8 cellular contexts compared by ENCODE assay signal in genomic region chr9:126781717-126782388, GRCh38. TPM values are rescaled to one million over a fixed set of nuclear protein-coding genes. Genes with fewer than 3 reads are reported as not detected.
DNase-seq lines count a peak whose midpoint lies in the region; ATAC-seq and TF ChIP-seq lines count a peak whose summit lies in the region.

No MANE protein-coding gene starts in this region.

- TF ChIP-seq POLR2A in IMR-90 (IDR thresholded peaks at IDR 0.05; ENCODE audit: low read depth, low read length): 0 out of 2 replicates have a peak, but pooled peaks have one; percentile 29

- DNase-seq in Calu3: peak; percentile 84
- peak; percentile 59 for DNase-seq in IMR-90
- DNase-seq in PC-3: peak; percentile 85
- DNase-seq in activated T-cell treated with anti-CD3 and anti-CD28 coated beads, Interleukin-2, amount 50 U/mL, for 24 hours: peak; percentile 90
- DNase-seq in fibroblast of gingiva (ENCODE audit: low read depth): peak; percentile 65
- peak; percentile 69 for DNase-seq in stimulated activated naive CD4-positive, alpha-beta T cell treated with Interleukin-2 at 50 U/mL for 16 hours (lab: John Stamatoyannopoulos, UW)

- H3K27ac ChIP-seq in IMR-90 (ENCODE audit: insufficient read depth, low read length) (no peak overlapping the region), PC-3 (ENCODE audit: low read length) (no peak overlapping the region), neural cell (ENCODE audit: low read length) (no peak overlapping the region)

- no peak overlapping the region for H3K14ac ChIP-seq in IMR-90 (replicated peaks; ENCODE audit: low read depth, low read length)

- no peak overlapping the region for H3K9ac ChIP-seq in IMR-90 (ENCODE audit: low read depth, low read length)
- H3K9ac ChIP-seq in PC-3 (ENCODE audit: low read length): no peak overlapping the region
- H3K9ac ChIP-seq in neural cell (ENCODE audit: low read length): peak overlapping the region; percentile 16

- dilution Hi-C loops in IMR-90 (cut with HindIII; ENCODE audit: low sequenced_read_pairs, unreplicated experiment): no loop called here

- H3K9me3 Mint-ChIP-seq in Calu3 (ENCODE audit: low read depth, unreplicated experiment): no peaks in the 10 kb centered on the region
- H3K9me3 Mint-ChIP-seq in activated T-cell treated with anti-CD3 and anti-CD28 coated beads, Interleukin-2, amount 50 U/mL, for 24 hours: no peaks in the 10 kb centered on the region

- no peak overlapping the region for H3K23ac ChIP-seq in IMR-90 (ENCODE audit: low read depth, low read length)

- H3K4me1 ChIP-seq in IMR-90 (ENCODE audit: control insufficient read depth, insufficient read depth, low read length) (no peaks in the 10 kb centered on the region), PC-3 (ENCODE audit: insufficient read depth, low read length) (no peaks in the 10 kb centered on the region)

- TF ChIP-seq CTCF in Calu3 (IDR thresholded peaks at IDR 0.05; ENCODE audit: unreplicated experiment): peak; percentile 81
- TF ChIP-seq CTCF in IMR-90 (conservative IDR thresholded peaks at IDR 0.05; ENCODE audit: low read depth, low read length): peak; percentile 92
- TF ChIP-seq CTCF in PC-3 (conservative IDR thresholded peaks at IDR 0.05; ENCODE audit: low read depth, low read length): peak; percentile 84
- peak; percentile 95 for TF ChIP-seq CTCF in neural cell (IDR thresholded peaks at IDR 0.05; ENCODE audit: poor library complexity, severe bottlenecking)

- H3K9me3 ChIP-seq in IMR-90 (ENCODE audit: control insufficient read depth, insufficient read depth, low read length) (no peaks in the 10 kb centered on the region), PC-3 (ENCODE audit: low read length) (no peaks in the 10 kb centered on the region), neural cell (ENCODE audit: low read length) (no peaks in the 10 kb centered on the region)

- H3K9me2 ChIP-seq in PC-3 (replicated peaks; ENCODE audit: low read length) (no peaks in the 10 kb centered on the region), neural cell (ENCODE audit: insufficient read depth, low read length) (no peaks in the 10 kb centered on the region)

- in situ Hi-C loops in IMR-90 (cut with MboI; ENCODE audit: low sequenced_read_pairs): loop anchor here (5.0 kb wide), 2 partner anchors 75 to 170 kb away; partner anchors contain the start of gene LMX1B

- no peak overlapping the region for H2BK20ac ChIP-seq in IMR-90 (ENCODE audit: low read depth, low read length)

- H4K20me1 ChIP-seq in IMR-90 (ENCODE audit: insufficient read depth, low read length): no peaks in the 10 kb centered on the region
- no peaks in the 10 kb centered on the region for H4K20me1 ChIP-seq in PC-3 (ENCODE audit: low read length)
- H4K20me1 ChIP-seq in neural cell (ENCODE audit: insufficient read depth): no peaks in the 10 kb centered on the region

- no peak overlapping the region for H3K18ac ChIP-seq in IMR-90 (ENCODE audit: low read depth, low read length)

- no CpG with 5 or more reads among the region's 20 CpGs for WGBS in IMR-90 (ENCODE audit: extremely low coverage in 2 of 2, insufficient read length in 1 of 2), 2 experiments

- H3K27ac Mint-ChIP-seq in Calu3 (ENCODE audit: unreplicated experiment): no peak overlapping the region
- H3K27ac Mint-ChIP-seq in activated T-cell treated with anti-CD3 and anti-CD28 coated beads, Interleukin-2, amount 50 U/mL, for 24 hours: no peak overlapping the region

- no peak overlapping the region for H4K8ac ChIP-seq in IMR-90 (ENCODE audit: low read depth in 2 of 2, low read length in 2 of 2)

- H3K79me1 ChIP-seq in IMR-90 (ENCODE audit: low read depth in 1 of 2, low read length in 2 of 2): no peaks in the 10 kb centered on the region

- POLR2A ChIA-PET in IMR-90 (lab: Charles Lee; ENCODE audit: unreplicated experiment) (interaction anchor here (0.6 kb wide), 1 partner anchor 79 kb away, joined by 3 read pairs; no protein-coding TSS in a partner anchor), PC-3 (lab: Charles Lee; ENCODE audit: unreplicated experiment) (no interaction called here)

- H3K27me3 ChIP-seq in IMR-90 (ENCODE audit: control insufficient read depth, insufficient read depth, low read length) (peaks cover 33% of the 10 kb centered on the region), PC-3 (ENCODE audit: low read length) (no peaks in the 10 kb centered on the region), neural cell (ENCODE audit: insufficient read depth, low read depth, low read length) (no peaks in the 10 kb centered on the region)

- no peak for TF ChIP-seq EP300 in neural cell (conservative IDR thresholded peaks at IDR 0.05; ENCODE audit: poor library complexity, severe bottlenecking)

- ATAC-seq in IMR-90 (ENCODE audit: low read depth) (peak; percentile 100), PC-3 (peak; percentile 88), GM19455 (IDR thresholded peaks at IDR 0.05; ENCODE audit: unreplicated experiment) (no peak)

- no peak overlapping the region for H2AK9ac ChIP-seq in IMR-90 (replicated peaks; ENCODE audit: low read depth, low read length, poor library complexity)

- H2BK120ac ChIP-seq in IMR-90 (ENCODE audit: low read depth, low read length): no peak overlapping the region

- H2AFZ ChIP-seq in IMR-90 (replicated peaks; ENCODE audit: low read length, poor library complexity) (peak overlapping the region; percentile 84), PC-3 (ENCODE audit: low read length) (peak overlapping the region; percentile 91), neural cell (ENCODE audit: low read depth, low read length) (no peak overlapping the region)

- no peaks in the 10 kb centered on the region for H3K4me1 Mint-ChIP-seq in Calu3 (ENCODE audit: low read depth, unreplicated experiment)
- H3K4me1 Mint-ChIP-seq in activated T-cell treated with anti-CD3 and anti-CD28 coated beads, Interleukin-2, amount 50 U/mL, for 24 hours (ENCODE audit: low read depth): no peaks in the 10 kb centered on the region

- TF ChIP-seq RAD21 in IMR-90 (IDR thresholded peaks at IDR 0.05; ENCODE audit: low read length) (peak; percentile 94), neural cell (conservative IDR thresholded peaks at IDR 0.05) (peak; percentile 99)

- no peak overlapping the region for H3K56ac ChIP-seq in IMR-90 (ENCODE audit: extremely low read depth, insufficient read depth, low read length)

- H3K4me3 ChIP-seq in IMR-90 (ENCODE audit: insufficient read depth, low read depth, low read length) (no peak overlapping the region), PC-3 (ENCODE audit: low read length) (peak overlapping the region; percentile 60; the same call in 1 of the 2 replicates), neural cell (ENCODE audit: low read length) (peak overlapping the region; percentile 43)

- H3K4me2 ChIP-seq in IMR-90 (ENCODE audit: low read depth, low read length): peak overlapping the region; percentile 13; the same call in 1 of the 2 replicates
- peak overlapping the region; percentile 84 for H3K4me2 ChIP-seq in PC-3 (ENCODE audit: low read length)
- no peak overlapping the region for H3K4me2 ChIP-seq in neural cell (ENCODE audit: low read length)

- H3K36me3 ChIP-seq in IMR-90 (ENCODE audit: control insufficient read depth, insufficient read depth, low read length) (no peaks in the 10 kb centered on the region), PC-3 (ENCODE audit: low read depth, low read length) (no peaks in the 10 kb centered on the region; the same call in 1 of the 2 replicates), neural cell (ENCODE audit: insufficient read depth, low read length) (no peaks in the 10 kb centered on the region)

- no peak overlapping the region for H2BK15ac ChIP-seq in IMR-90 (ENCODE audit: low read depth, low read length)

- H2BK5ac ChIP-seq in IMR-90 (ENCODE audit: low read depth, low read length, poor library complexity, severe bottlenecking): no peak overlapping the region

- H3K36me3 Mint-ChIP-seq in Calu3 (ENCODE audit: insufficient read depth, unreplicated experiment): no peaks in the 10 kb centered on the region
- no peaks in the 10 kb centered on the region for H3K36me3 Mint-ChIP-seq in activated T-cell treated with anti-CD3 and anti-CD28 coated beads, Interleukin-2, amount 50 U/mL, for 24 hours (ENCODE audit: low read depth)

- H4K5ac ChIP-seq in IMR-90 (ENCODE audit: low read depth, low read length): no peak overlapping the region

- no peaks in the 10 kb centered on the region for H3K79me2 ChIP-seq in PC-3 (ENCODE audit: low read length)
- no peaks in the 10 kb centered on the region for H3K79me2 ChIP-seq in neural cell (replicated peaks; ENCODE audit: insufficient read depth, low read length)

- intact Hi-C loops in Calu3 (cut with micrococcal nuclease; ENCODE audit: unreplicated experiment): loop anchor here (2.0 to 5.0 kb wide), 3 partner anchors 75 to 285 kb away; no protein-coding TSS in a partner anchor
- intact Hi-C loops in IMR-90 (cut with micrococcal nuclease): loop anchor here (1.0 to 5.0 kb wide), 4 partner anchors 77 to 283 kb away; no protein-coding TSS in a partner anchor
- intact Hi-C loops in PC-3 (cut with micrococcal nuclease): loop anchor here (1.0 to 5.0 kb wide), 2 partner anchors 77 to 170 kb away; partner anchors contain the start of gene LMX1B

- no peaks in the 10 kb centered on the region for H3F3A ChIP-seq in PC-3 (ENCODE audit: low read length, unreplicated experiment)
- no peaks in the 10 kb centered on the region for H3F3A ChIP-seq in neural cell (ENCODE audit: insufficient read depth, low read length, poor library complexity, severe bottlenecking)

- no peak overlapping the region for H4K91ac ChIP-seq in IMR-90 (ENCODE audit: insufficient read depth, low read depth, low read length)

- peaks cover 61% of the 10 kb centered on the region for H3K27me3 Mint-ChIP-seq in Calu3 (ENCODE audit: unreplicated experiment)
- H3K27me3 Mint-ChIP-seq in activated T-cell treated with anti-CD3 and anti-CD28 coated beads, Interleukin-2, amount 50 U/mL, for 24 hours: peaks cover 38% of the 10 kb centered on the region

- no TSS peak for BruUV-seq in Calu3 (replicated peaks; lab: Mats Ljungman, UMichigan)
- no TSS peak for BruUV-seq in IMR-90 (replicated peaks; lab: Mats Ljungman, UMichigan)
- no TSS peak for BruUV-seq in PC-3 (replicated peaks; lab: Mats Ljungman, UMichigan)

- CTCF ChIA-PET in Calu3 (lab: Charles Lee) (interaction anchor here (0.6 to 7.1 kb wide), 10 partner anchors 10 to 283 kb away, joined by 3 to 91 read pairs (median 4); partner anchors contain the start of gene ZBTB43), IMR-90 (lab: Yijun Ruan, JAX) (interaction anchor here (0.6 to 1.7 kb wide), 10 partner anchors 8 to 283 kb away, joined by 4 to 15 read pairs (median 4); no protein-coding TSS in a partner anchor), PC-3 (lab: Charles Lee) (interaction anchor here (0.6 to 1.8 kb wide), 6 partner anchors 9 to 494 kb away, joined by 3 to 41 read pairs (median 12); no protein-coding TSS in a partner anchor)

- no peak overlapping the region for H2AK5ac ChIP-seq in IMR-90 (ENCODE audit: low read depth, low read length)

- H3K9me1 ChIP-seq in IMR-90 (ENCODE audit: insufficient read depth, low read length): no peaks in the 10 kb centered on the region

- no peak overlapping the region for H3K4ac ChIP-seq in IMR-90 (ENCODE audit: low read depth, low read length)

- H3K4me3 Mint-ChIP-seq in Calu3 (ENCODE audit: low read depth, unreplicated experiment): no peak overlapping the region
- no peak overlapping the region for H3K4me3 Mint-ChIP-seq in activated T-cell treated with anti-CD3 and anti-CD28 coated beads, Interleukin-2, amount 50 U/mL, for 24 hours

RNA-seq across cellular contexts. Expression of gene ZBTB43, which starts 23.0 kb away (rescaled TPM):
- 11.9 and 13.6 TPM in 2 replicates for total RNA-seq in Calu3 (2022)
- total RNA-seq in IMR-90 (2012; rRNA removed): 12.2 and 15.1 TPM in 2 replicates
- polyA plus RNA-seq in IMR-90 (2012; rRNA removed): 4.1 and 4.5 TPM in 2 replicates
- 1.6 and 2.2 TPM in 2 replicates for polyA plus RNA-seq in IMR-90 (2012; cell fraction: cytosol; rRNA removed)
- polyA plus RNA-seq in IMR-90 (2012; cell fraction: nucleus; rRNA removed; ENCODE audit: low replicate concordance): 3.0 and 7.5 TPM in 2 replicates
- 5.9 and 36.1 TPM in 2 replicates for total RNA-seq in PC-3 (2014; rRNA removed)
- 12.1 and 12.3 TPM in 2 replicates for polyA plus RNA-seq in neural cell
- polyA minus RNA-seq in neural cell: 21.9 and 24.5 TPM in 2 replicates
